8 cellular contexts compared by ENCODE assay signal in genomic region chr2:175309799-175310198, GRCh38.
DNase-seq lines count a peak whose midpoint lies in the region; ATAC-seq and TF ChIP-seq lines count a peak whose summit lies in the region.

No MANE protein-coding gene starts in this region.

- peak; percentile 51 for DNase-seq in BE2C
- DNase-seq in NCI-H1930 (lab: John Stamatoyannopoulos, UW): peak; percentile 32 to 51
- DNase-seq in amniotic stem cell (lab: John Stamatoyannopoulos, UW): peak; percentile 7
- DNase-seq in medulla oblongata (ENCODE audit: extremely low spot score): peak; percentile 9
- no peak for DNase-seq in occipital lobe (lab: John Stamatoyannopoulos, UW)

- no peaks in the 10 kb centered on the region for H3K4me1 ChIP-seq in BE2C

- no peak overlapping the region for H3K4me3 ChIP-seq in BE2C (ENCODE audit: low read depth, low read length)

- TF ChIP-seq CTCF in BE2C (IDR thresholded peaks at IDR 0.05; ENCODE audit: low read depth, low read length): peak; percentile 62

- ATAC-seq in GM18867 (IDR thresholded peaks at IDR 0.05; ENCODE audit: unreplicated experiment) (peak; percentile 63), GM19463 (IDR thresholded peaks at IDR 0.05; ENCODE audit: unreplicated experiment) (no peak)
- ATAC-seq in activated CD4-positive, CD25-positive, alpha-beta regulatory T cell treated with anti-CD3 and anti-CD28 coated beads, Interleukin-2, amount 50 U/mL, for 24 hours: no peak

- H3K27me3 ChIP-seq in BE2C: no peaks in the 10 kb centered on the region

- H3K36me3 ChIP-seq in BE2C: no peaks in the 10 kb centered on the region

- no peaks in the 10 kb centered on the region for H3K9me3 ChIP-seq in BE2C
